13 cellular contexts compared by ENCODE assay signal in genomic region chr18:73774836-73775509, GRCh38.
A peak's percentile ranks its signal among the peaks of the same experiment; 100 is the strongest.
DNase-seq lines count a peak whose midpoint lies in the region; ATAC-seq and TF ChIP-seq lines count a peak whose summit lies in the region.
"Had no signal": no experiment of that assay in that cellular context is flagged by ENCODE, and none has a peak within 500 bp of the region (broad histone marks: within the 10 kb centered on the region; RNA-seq: fewer than 3 reads in every experiment).

No MANE protein-coding gene starts in this region.

- CTCF ChIA-PET in RWPE1 (lab: Yijun Ruan, JAX): interaction anchor here (0.6 to 0.7 kb wide), 5 partner anchors 21 to 518 kb away, joined by 3 to 4 read pairs (median 3); no protein-coding TSS in a partner anchor

- H3K4me1 ChIP-seq in left ventricle myocardium inferior: no peaks in the 10 kb centered on the region

- H3K27me3 ChIP-seq in left ventricle myocardium inferior (ENCODE audit: low read depth): no peaks in the 10 kb centered on the region
- H3K27me3 ChIP-seq: hepatocyte had no signal

- H3K36me3 ChIP-seq in left ventricle myocardium inferior: no peaks in the 10 kb centered on the region

- POLR2A ChIA-PET in RWPE1 (lab: Yijun Ruan, JAX; ENCODE audit: low non-redundant PET): no interaction called here

- no peaks in the 10 kb centered on the region for H3K9me3 ChIP-seq in left ventricle myocardium inferior (replicated peaks)
- H3K9me3 ChIP-seq: mucosa of descending colon had no signal

- H3K27ac ChIP-seq in left ventricle myocardium inferior (replicated peaks) (no peak overlapping the region), RWPE1 (no peak overlapping the region)
- H3K27ac ChIP-seq: hepatocyte had no signal

- intact Hi-C loops in Right ventricle myocardium superior (cut with DNase I): no loop called here
- intact Hi-C loops in left ventricle myocardium inferior (cut with micrococcal nuclease): no loop called here
- intact Hi-C loops in left ventricle myocardium superior (cut with micrococcal nuclease): no loop called here

- DNase-seq in Right ventricle myocardium superior (peak; percentile 44), left ventricle myocardium inferior (no peak), RWPE1 (ENCODE audit: low spot score) (peak; percentile 51), left ventricle myocardium superior (peak; percentile 48), superior temporal gyrus (ENCODE audit: extremely low spot score) (peak; percentile 29), NCI-H2227 treated with DMSO at 0.1 percent for 48 hours (lab: John Stamatoyannopoulos, UW) (no peak), NCI-H1417 (lab: John Stamatoyannopoulos, UW) (no peak)
- DNase-seq: effector CD8-positive, alpha-beta T cell; mucosa of descending colon; NCI-H1105 treated with DMSO at 0.1 percent for 48 hours; small intestine had no signal

- TF ChIP-seq CTCF in left ventricle myocardium inferior (IDR thresholded peaks at IDR 0.05; ENCODE audit: borderline replicate concordance): no peak
- TF ChIP-seq CTCF in RWPE1 (conservative IDR thresholded peaks at IDR 0.05; ENCODE audit: low read depth): peak; percentile 20; the same call in 1 of the 2 replicates

- no peak overlapping the region for H3K4me3 ChIP-seq in left ventricle myocardium inferior
- H3K4me3 ChIP-seq: hepatocyte, mucosa of descending colon had no signal

- ATAC-seq in Right ventricle myocardium superior (ENCODE audit: poor library complexity) (no peak), left ventricle myocardium superior (peak; percentile 87), GM18907 (IDR thresholded peaks at IDR 0.05; ENCODE audit: unreplicated experiment) (no peak)
- ATAC-seq: mucosa of descending colon had no signal

Comparison
In these comparisons a context has a peak if more than half of its experiments do, and no peak if none do; other contexts are left out.
1. DNase-seq: peak in Right ventricle myocardium superior (single experiment), RWPE1 (single experiment), left ventricle myocardium superior (single experiment) and superior temporal gyrus (single experiment); none in left ventricle myocardium inferior (single experiment), NCI-H2227 treated with DMSO at 0.1 percent for 48 hours (single experiment) and NCI-H1417 (0 of 3).